ENCODE assay signal across 7 cellular contexts in genomic region chr6:55980627-55981211, GRCh38.
A peak's percentile ranks its signal among the peaks of the same experiment; 100 is the strongest.
DNase-seq lines count a peak whose midpoint lies in the region; ATAC-seq and TF ChIP-seq lines count a peak whose summit lies in the region.

No MANE protein-coding gene starts in this region.

- H3K4me3 ChIP-seq in GM12865 (ENCODE audit: low read depth, low read length) (no peak overlapping the region), Panc1 (ENCODE audit: low read depth in 2 of 2, low read length in 2 of 2) (no peak overlapping the region), epithelial cell of proximal tubule (ENCODE audit: low read depth, low read length) (no peak overlapping the region), osteoblast (ENCODE audit: insufficient read depth, low read length) (no peak overlapping the region)

- H3K4me2 ChIP-seq in osteoblast (ENCODE audit: insufficient read depth, low read length), result no peak overlapping the region

- no peaks in the 10 kb centered on the region for H4K20me1 ChIP-seq in osteoblast (ENCODE audit: insufficient read depth, low read length)

- peak; percentile 8 for DNase-seq in GM12865 (ENCODE audit: low read depth)
- DNase-seq in HuH-7 (ENCODE audit: low spot score), result peak; percentile 2
- DNase-seq in Panc1 (ENCODE audit: low read depth, low spot score), result peak; percentile 22
- no peak for DNase-seq in epithelial cell of proximal tubule (ENCODE audit: low read depth)
- DNase-seq in osteoblast (ENCODE audit: insufficient read length, low spot score, missing footprints), result peak; percentile 17
- no peak for DNase-seq in NCI-H226
- no peak for DNase-seq in effector CD8-positive, alpha-beta T cell (lab: John Stamatoyannopoulos, UW)

- H3K9me3 ChIP-seq in Panc1 (ENCODE audit: control insufficient read depth, insufficient read depth, low read depth, low read length) (no peaks in the 10 kb centered on the region; the same call in 1 of the 2 replicates), osteoblast (ENCODE audit: low read depth, low read length) (no peaks in the 10 kb centered on the region)

- no peaks in the 10 kb centered on the region for H3K79me2 ChIP-seq in osteoblast (ENCODE audit: insufficient read depth, low read length)

- ATAC-seq in Panc1, result peak; percentile 78

- no peaks in the 10 kb centered on the region for H3K27me3 ChIP-seq in Panc1 (ENCODE audit: control insufficient read depth, insufficient read depth, low read length)
- H3K27me3 ChIP-seq in osteoblast (ENCODE audit: insufficient read depth, low read length), result no peaks in the 10 kb centered on the region

- H3K27ac ChIP-seq in Panc1 (ENCODE audit: low read length), result no peak overlapping the region; the same call in 1 of the 2 replicates
- H3K27ac ChIP-seq in osteoblast (ENCODE audit: low read depth, low read length), result no peak overlapping the region

- CTCF ChIA-PET in Panc1 (lab: Charles Lee), result interaction anchor here (0.7 kb wide), 2 partner anchors 312 to 334 kb away, joined by 3 to 11 read pairs; no protein-coding TSS in a partner anchor

- in situ Hi-C loops in Panc1 (cut with HindIII; ENCODE audit: low pct_unique_long_range_greater_than_20kb, low sequenced_read_pairs), result no loop called here

- POLR2A ChIA-PET in Panc1 (lab: Charles Lee), result no interaction called here

- H3K4me1 ChIP-seq in Panc1 (ENCODE audit: control insufficient read depth, insufficient read depth, low read length) (no peaks in the 10 kb centered on the region), osteoblast (ENCODE audit: insufficient read depth, low read length) (no peaks in the 10 kb centered on the region)

- intact Hi-C loops in Panc1 (cut with micrococcal nuclease; ENCODE audit: unreplicated experiment), result loop anchor here (1.0 to 10.0 kb wide), 2 partner anchors 114 to 312 kb away; no protein-coding TSS in a partner anchor

- TF ChIP-seq CTCF in GM12865 (IDR thresholded peaks at IDR 0.05; ENCODE audit: insufficient read depth, low read depth, low read length, missing control alignments) (peak; percentile 23), Panc1 (IDR thresholded peaks at IDR 0.05) (peak; percentile 76; the same call in 1 of the 2 replicates), epithelial cell of proximal tubule (conservative IDR thresholded peaks at IDR 0.05; ENCODE audit: low read depth, low read length) (peak; percentile 79), osteoblast (IDR thresholded peaks at IDR 0.05; ENCODE audit: extremely low read depth, low read depth, low read length) (peak; percentile 66)

- no TSS peak for BruUV-seq in Panc1 (replicated peaks; lab: Mats Ljungman, UMichigan)

- no peak overlapping the region for H2AFZ ChIP-seq in osteoblast (ENCODE audit: low read length)

- no peaks in the 10 kb centered on the region for H3K36me3 ChIP-seq in Panc1 (ENCODE audit: control insufficient read depth, insufficient read depth, low read length)
- no peaks in the 10 kb centered on the region for H3K36me3 ChIP-seq in osteoblast (ENCODE audit: insufficient read depth, low read length)

Comparison
In these comparisons a context has a peak if more than half of its experiments do, and no peak if none do; other contexts are left out.
1. DNase-seq: peak in GM12865 (single experiment), HuH-7 (single experiment), Panc1 (single experiment) and osteoblast (single experiment); none in epithelial cell of proximal tubule (single experiment), NCI-H226 (single experiment) and effector CD8-positive, alpha-beta T cell (single experiment).
2. CTCF ChIP-seq: peak in every context shown above with its lines; median percentile 79 in epithelial cell of proximal tubule; 76 in Panc1; 66 in osteoblast; 23 in GM12865.